ENCODE assay signal across 17 cellular contexts in genomic region chr5:10372726-10373709, GRCh38. TPM values are rescaled to one million over a fixed set of nuclear protein-coding genes. Genes with fewer than 3 reads are reported as not detected.
A peak's percentile ranks its signal among the peaks of the same experiment; 100 is the strongest.
DNase-seq lines count a peak whose midpoint lies in the region; ATAC-seq lines count a peak whose summit lies in the region.
"Had no signal": no experiment of that assay in that cellular context is flagged by ENCODE, and none has a peak within 500 bp of the region (broad histone marks: within the 10 kb centered on the region; RNA-seq: fewer than 3 reads in every experiment).

No MANE protein-coding gene starts in this region.

- no peaks in the 10 kb centered on the region for H3K36me3 ChIP-seq in CD4-positive, alpha-beta memory T cell (ENCODE audit: insufficient read depth, low read length)
- H3K36me3 ChIP-seq in GM23248 (ENCODE audit: low read depth): no peaks in the 10 kb centered on the region
- H3K36me3 ChIP-seq: right atrium auricular region, thyroid gland had no signal

- H4K20me1 ChIP-seq in GM23248 (ENCODE audit: insufficient read depth): peaks cover 33% of the 10 kb centered on the region; the same call in 1 of the 2 replicates

- peak overlapping the region in 3 of 8 donors; percentile 12 to 52 (median 26) for H3K4me3 Mint-ChIP-seq in CD4-positive, alpha-beta memory T cell
- peak overlapping the region; percentile 12 for H3K4me3 Mint-ChIP-seq in central memory CD8-positive, alpha-beta T cell
- peak overlapping the region in 6 of 10 donors; percentile 9 to 30 (median 25) for H3K4me3 Mint-ChIP-seq in naive thymus-derived CD8-positive, alpha-beta T cell
- H3K4me3 Mint-ChIP-seq: nephron progenitor cell had no signal

- H3K27ac Mint-ChIP-seq in CD4-positive, alpha-beta memory T cell: peak overlapping the region in 5 of 7 donors; percentile 9 to 65 (median 46)
- no peak overlapping the region for H3K27ac Mint-ChIP-seq in central memory CD8-positive, alpha-beta T cell (ENCODE audit: low read depth)
- peak overlapping the region in 8 of 10 donors; percentile 14 to 84 (median 34) for H3K27ac Mint-ChIP-seq in naive thymus-derived CD8-positive, alpha-beta T cell
- H3K27ac Mint-ChIP-seq: nephron progenitor cell had no signal

- CTCF ChIA-PET in CD4-positive, alpha-beta memory T cell (lab: Charles Lee; ENCODE audit: partially characterized antibody): no interaction called here

- no peak overlapping the region for H3K27ac ChIP-seq in CD4-positive, alpha-beta memory T cell (ENCODE audit: low read depth, low read length)
- no peak overlapping the region for H3K27ac ChIP-seq in GM23248
- H3K27ac ChIP-seq: Peyer's patch, right atrium auricular region, thyroid gland had no signal

- intact Hi-C loops in CD4-positive, alpha-beta memory T cell (cut with micrococcal nuclease): no loop called here

- no peaks in the 10 kb centered on the region for H3K9me3 Mint-ChIP-seq in CD4-positive, alpha-beta memory T cell
- H3K9me3 Mint-ChIP-seq in central memory CD8-positive, alpha-beta T cell: no peaks in the 10 kb centered on the region
- peaks cover 0 to 9% (median 0%) of the 10 kb centered on the region in 9 donors for H3K9me3 Mint-ChIP-seq in naive thymus-derived CD8-positive, alpha-beta T cell

- no peak overlapping the region for H3K4me2 ChIP-seq in GM23248 (ENCODE audit: unreplicated experiment)

- WGBS in GM23248 (ENCODE audit: low coverage in 1 of 2, low lambda C conversion rate in 2 of 2, missing lambda C conversion rate in 2 of 2), 2 experiments: 96 to 99% methylated on average over 8 of the region's 8 CpGs

- H3K4me3 ChIP-seq in CD4-positive, alpha-beta memory T cell (ENCODE audit: low read length in 2 of 2): no peak overlapping the region
- H3K4me3 ChIP-seq in GM23248: no peak overlapping the region
- H3K4me3 ChIP-seq: Peyer's patch, right atrium auricular region, thyroid gland had no signal

- no peaks in the 10 kb centered on the region for H3F3A ChIP-seq in GM23248 (ENCODE audit: insufficient read depth)

- H3K27me3 ChIP-seq in CD4-positive, alpha-beta memory T cell (ENCODE audit: insufficient read depth, low read length): no peaks in the 10 kb centered on the region
- no peaks in the 10 kb centered on the region for H3K27me3 ChIP-seq in GM23248 (replicated peaks; ENCODE audit: insufficient read depth)
- H3K27me3 ChIP-seq: Peyer's patch, right atrium auricular region, thyroid gland had no signal

- in situ Hi-C loops in GM23248 (cut with MboI): no loop called here

- H2AFZ ChIP-seq in GM23248: no peak overlapping the region

- peaks cover 67% of the 10 kb centered on the region for H3K4me1 ChIP-seq in CD4-positive, alpha-beta memory T cell (ENCODE audit: insufficient read depth, low read length)
- peaks cover 18% of the 10 kb centered on the region for H3K4me1 ChIP-seq in GM23248 (ENCODE audit: insufficient read depth)

- H3K9ac ChIP-seq in GM23248: no peak overlapping the region

- peaks cover 57 to 90% (median 76%) of the 10 kb centered on the region in 4 donors for H3K4me1 Mint-ChIP-seq in CD4-positive, alpha-beta memory T cell
- H3K4me1 Mint-ChIP-seq in central memory CD8-positive, alpha-beta T cell: peaks cover 73% of the 10 kb centered on the region
- H3K4me1 Mint-ChIP-seq in naive thymus-derived CD8-positive, alpha-beta T cell: peaks cover 44 to 87% (median 85%) of the 10 kb centered on the region in 4 donors

- no peaks in the 10 kb centered on the region for H3K9me2 ChIP-seq in GM23248 (ENCODE audit: insufficient read depth)

- ATAC-seq in central memory CD8-positive, alpha-beta T cell (replicated peaks; ENCODE audit: extremely low read depth, poor library complexity, severe bottlenecking): no peak
- ATAC-seq in naive thymus-derived CD8-positive, alpha-beta T cell: no peak

- no peaks in the 10 kb centered on the region for H3K27me3 Mint-ChIP-seq in CD4-positive, alpha-beta memory T cell
- no peaks in the 10 kb centered on the region for H3K27me3 Mint-ChIP-seq in central memory CD8-positive, alpha-beta T cell
- no peaks in the 10 kb centered on the region for H3K27me3 Mint-ChIP-seq in naive thymus-derived CD8-positive, alpha-beta T cell

- no peaks in the 10 kb centered on the region for H3K9me3 ChIP-seq in CD4-positive, alpha-beta memory T cell (ENCODE audit: control insufficient read depth in 1 of 2, low read length in 2 of 2)
- H3K9me3 ChIP-seq in GM23248 (ENCODE audit: low read depth): no peaks in the 10 kb centered on the region
- H3K9me3 ChIP-seq: Peyer's patch, right atrium auricular region, thyroid gland had no signal

- DNase-seq in CD4-positive, alpha-beta memory T cell: no peak
- DNase-seq in GM23248: peak; percentile 11
- no peak for DNase-seq in central memory CD8-positive, alpha-beta T cell (ENCODE audit: low spot score in 2 of 2)
- DNase-seq in naive thymus-derived CD8-positive, alpha-beta T cell: no peak
- no peak for DNase-seq in GDM1 (lab: John Stamatoyannopoulos, UW)
- DNase-seq in NCI-H510A treated with DMSO at 0.1 percent for 48 hours (lab: John Stamatoyannopoulos, UW): no peak
- DNase-seq in activated CD8-positive, alpha-beta memory T cell treated with anti-CD3 and anti-CD28 coated beads, Interleukin-2, amount 50 U/mL, for 4 hours: no peak
- no peak for DNase-seq in NOMO-1 treated with dmso at 0.1 percent for 144 hours (lab: John Stamatoyannopoulos, UW; ENCODE audit: unreplicated experiment)
- DNase-seq: activated CD4-positive, alpha-beta T cell treated with anti-CD3 and anti-CD28 coated beads, Interleukin-2, amount 50 U/mL, for 4 hours; DMS79; effector CD4-positive, alpha-beta T cell; MM.1S; NCI-H2029 treated with DMSO at 0.1 percent for 48 hours; nephron progenitor cell; Peyer's patch; thyroid gland had no signal

- H3K36me3 Mint-ChIP-seq in CD4-positive, alpha-beta memory T cell: peaks cover 12 to 24% of the 10 kb centered on the region in 2 donors
- H3K36me3 Mint-ChIP-seq in central memory CD8-positive, alpha-beta T cell (ENCODE audit: insufficient read depth): peaks cover 28% of the 10 kb centered on the region
- peaks cover 5 to 21% (median 11%) of the 10 kb centered on the region in 3 donors for H3K36me3 Mint-ChIP-seq in naive thymus-derived CD8-positive, alpha-beta T cell

- H3K79me2 ChIP-seq in GM23248 (ENCODE audit: insufficient read depth): peaks cover 100% of the 10 kb centered on the region

- POLR2A ChIA-PET in CD4-positive, alpha-beta memory T cell (lab: Charles Lee; ENCODE audit: partially characterized antibody): no interaction called here
- POLR2A ChIA-PET in naive thymus-derived CD8-positive, alpha-beta T cell (lab: Charles Lee): no interaction called here

RNA-seq across cellular contexts. Expression of gene MARCHF6, which starts 19.5 kb away (rescaled TPM):
- total RNA-seq in CD4-positive, alpha-beta memory T cell: 100 to 1,000 TPM; 195 to 203 TPM
- 10 to 100 TPM; 25.4 to 58.1 TPM for polyA plus RNA-seq in CD4-positive, alpha-beta memory T cell
- 44.9 and 56.4 TPM in 2 replicates for total RNA-seq in GM23248 (2014; rRNA removed; shearing (Covaris generic))
- polyA plus RNA-seq in GM23248 (2016; fragmentation: Nextera tagmentation; extraction: Ambion mirVana): 97.5 and 105 TPM in 2 replicates
- total RNA-seq in naive thymus-derived CD8-positive, alpha-beta T cell: 100 to 1,000 TPM; 197 to 198 TPM
- polyA plus RNA-seq in naive thymus-derived CD8-positive, alpha-beta T cell: 10 to 100 TPM; 31.5 to 44.0 (median 38.0) TPM
